ENCODE assay signal across 7 cellular contexts in the genomic region with DNA sequence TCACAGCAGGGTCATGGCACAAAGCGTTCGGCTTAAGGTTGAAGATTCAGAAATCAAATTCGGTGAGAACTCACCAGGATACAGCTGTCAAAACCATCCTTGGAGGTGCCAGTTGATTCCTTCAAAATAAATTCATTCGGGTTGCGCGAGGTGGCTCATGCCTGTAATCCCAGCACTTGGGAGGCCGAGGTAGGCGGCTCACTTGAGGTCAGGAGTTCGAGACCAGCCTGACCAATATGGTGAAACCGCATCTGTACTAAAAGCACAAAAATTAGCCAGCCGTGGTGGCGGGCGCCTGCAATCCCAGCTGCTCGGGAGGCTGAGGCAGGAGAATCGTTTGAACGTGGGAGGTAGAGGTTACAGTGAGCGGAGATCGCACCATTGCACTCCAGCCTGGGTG.
"Had no signal": no experiment of that assay in that cellular context is flagged by ENCODE, and none has a peak within 500 bp of the region (broad histone marks: within the 10 kb centered on the region; RNA-seq: fewer than 3 reads in every experiment).

No MANE protein-coding gene starts in this region.

- ATAC-seq: GM23338 had no signal

- H3K9me3 Mint-ChIP-seq: GM23338 had no signal

- DNase-seq: H9, HCEC 1CT had no signal

- H3K36me3 Mint-ChIP-seq: IgD-negative memory B cell had no signal

- H3K27ac Mint-ChIP-seq: GM23338, IgD-negative memory B cell had no signal

- H3K4me3 Mint-ChIP-seq: GM23338, H9, IgD-negative memory B cell had no signal

- H3K4me1 Mint-ChIP-seq: IgD-negative memory B cell had no signal

- H3K4me2 ChIP-seq: GM23338 had no signal

- H3K4me3 ChIP-seq: GM23338 had no signal

- FAIRE-seq: H1, H54, HTR-8/SVneo had no signal
